Comparison of ENCODE assay signal across 1 cellular context in the genomic region with DNA sequence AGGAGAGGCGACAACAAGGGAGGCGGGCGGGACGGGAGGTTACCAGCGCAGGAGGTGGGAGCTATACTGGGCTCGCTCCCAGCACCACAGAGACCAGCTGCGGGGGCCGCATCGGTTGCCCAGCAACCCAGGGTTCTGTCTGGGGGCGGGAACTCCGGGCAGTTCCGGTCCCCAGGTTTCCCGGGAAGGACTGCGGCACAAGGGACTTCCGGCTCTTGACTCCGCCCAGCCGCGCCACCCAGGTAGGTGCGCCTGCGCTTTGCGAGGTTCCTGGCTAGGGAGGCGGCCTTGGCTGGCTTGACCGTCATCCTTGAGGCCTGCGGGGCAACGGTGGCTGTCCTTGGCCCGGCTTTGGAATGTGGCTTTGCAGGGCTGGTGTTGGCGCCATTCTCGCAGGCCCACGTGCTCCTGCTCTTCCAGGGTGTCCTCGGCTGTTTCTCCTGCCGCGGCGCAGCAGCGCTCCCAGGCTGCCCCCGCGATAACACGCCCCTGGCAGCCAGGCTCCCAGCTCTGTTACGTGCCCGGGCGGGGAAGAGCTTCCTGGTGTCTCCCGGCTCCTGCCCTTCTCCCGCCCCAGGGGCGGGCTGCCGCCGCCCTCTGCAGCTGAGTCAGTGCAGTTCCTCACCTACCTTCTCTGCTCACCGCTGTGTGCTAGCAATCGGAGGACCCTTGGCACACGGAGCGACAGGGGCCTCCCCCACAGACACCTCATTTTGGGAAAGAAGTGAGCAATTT.
TF ChIP-seq lines count a peak whose summit lies in the region.

A gene with protein sequence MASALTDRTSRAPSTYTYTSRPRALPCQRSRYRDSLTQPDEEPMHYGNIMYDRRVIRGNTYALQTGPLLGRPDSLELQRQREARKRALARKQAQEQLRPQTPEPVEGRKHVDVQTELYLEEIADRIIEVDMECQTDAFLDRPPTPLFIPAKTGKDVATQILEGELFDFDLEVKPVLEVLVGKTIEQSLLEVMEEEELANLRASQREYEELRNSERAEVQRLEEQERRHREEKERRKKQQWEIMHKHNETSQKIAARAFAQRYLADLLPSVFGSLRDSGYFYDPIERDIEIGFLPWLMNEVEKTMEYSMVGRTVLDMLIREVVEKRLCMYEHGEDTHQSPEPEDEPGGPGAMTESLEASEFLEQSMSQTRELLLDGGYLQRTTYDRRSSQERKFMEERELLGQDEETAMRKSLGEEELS (minus strand): TSS at position 534 of the 735 bp plus-strand sequence. CDS start 652 bp downstream, outside the sequence.

TF ChIP-seq in A549, 52 proteins besides CTCF, POLR2A, EP300 and RAD21 (continued from another document):
- TF ChIP-seq, protein P1, sequence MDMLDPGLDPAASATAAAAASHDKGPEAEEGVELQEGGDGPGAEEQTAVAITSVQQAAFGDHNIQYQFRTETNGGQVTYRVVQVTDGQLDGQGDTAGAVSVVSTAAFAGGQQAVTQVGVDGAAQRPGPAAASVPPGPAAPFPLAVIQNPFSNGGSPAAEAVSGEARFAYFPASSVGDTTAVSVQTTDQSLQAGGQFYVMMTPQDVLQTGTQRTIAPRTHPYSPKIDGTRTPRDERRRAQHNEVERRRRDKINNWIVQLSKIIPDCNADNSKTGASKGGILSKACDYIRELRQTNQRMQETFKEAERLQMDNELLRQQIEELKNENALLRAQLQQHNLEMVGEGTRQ (IDR thresholded peaks at IDR 0.05): 0 out of 2 replicates have a peak, but pooled peaks have one; percentile 14
- 0 out of 2 replicates have a peak, but pooled peaks have one; percentile 20 for TF ChIP-seq ESRRA (IDR thresholded peaks at IDR 0.05; ENCODE audit: borderline replicate concordance, low read length)
- TF ChIP-seq EHF (CRISPR knock-in tag; IDR thresholded peaks at IDR 0.05): no peak
